Comparison of ENCODE assay signal across 1 cellular context in the genomic region with DNA sequence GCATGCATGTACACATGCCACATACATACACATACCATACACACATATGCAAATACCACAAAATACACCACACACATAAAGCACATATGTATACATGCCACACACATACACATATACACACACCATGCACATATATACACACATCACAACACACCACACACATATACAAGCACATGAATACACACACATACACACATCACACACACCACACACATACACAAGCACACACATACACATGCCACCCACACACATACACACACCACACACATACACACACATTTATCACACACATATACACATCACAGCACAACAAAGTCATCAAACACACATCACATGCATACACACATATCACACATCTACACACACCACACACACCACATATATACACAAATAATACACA.
TF ChIP-seq lines count a peak whose summit lies in the region.

No MANE protein-coding gene starts in this region.

TF ChIP-seq in H1, 55 proteins besides CTCF, POLR2A, EP300 and RAD21 (continued from another document):
- TF ChIP-seq USF2 (IDR thresholded peaks at IDR 0.05; ENCODE audit: low read length), result no peak
TF ChIP-seq in H1: peak in this region for 0.
